25 cellular contexts compared by ENCODE assay signal in the genomic region with DNA sequence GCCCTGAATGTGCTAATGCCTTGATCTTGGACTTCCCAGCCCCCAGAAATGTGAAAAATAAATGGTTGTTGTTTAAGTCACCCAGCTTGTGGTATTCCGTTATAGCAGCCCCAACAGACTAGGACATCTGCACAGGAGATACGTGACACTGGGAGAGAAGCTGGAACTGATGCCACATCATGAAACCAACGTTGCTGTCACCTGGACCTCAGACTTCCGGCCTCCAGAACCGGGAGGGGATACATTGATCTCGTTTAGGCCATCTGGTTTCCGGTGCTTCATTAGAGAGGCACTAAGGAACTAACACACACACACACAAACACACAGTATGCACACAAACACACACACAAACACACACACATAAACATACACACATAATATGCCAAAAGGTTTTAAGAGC.
A peak's percentile ranks its signal among the peaks of the same experiment; 100 is the strongest.
DNase-seq lines count a peak whose midpoint lies in the region; ATAC-seq, FAIRE-seq and TF ChIP-seq lines count a peak whose summit lies in the region.
"Had no signal": no experiment of that assay in that cellular context is flagged by ENCODE, and none has a peak within 500 bp of the region (broad histone marks: within the 10 kb centered on the region; RNA-seq: fewer than 3 reads in every experiment).

No MANE protein-coding gene starts in this region.

- H3K9me3 Mint-ChIP-seq in activated CD8-positive, alpha-beta memory T cell treated with anti-CD3 and anti-CD28 coated beads, Interleukin-2, amount 10 ng/mL, durations not matched to agents 7 days and 5 days (ENCODE audit: low read depth) = no peaks in the 10 kb centered on the region
- H3K9me3 Mint-ChIP-seq in nephron progenitor cell = no peaks in the 10 kb centered on the region

- no peaks in the 10 kb centered on the region for H3K9me3 ChIP-seq in K562 (replicated peaks; ENCODE audit: control insufficient read depth, insufficient read depth, low read depth, low read length)
- no peaks in the 10 kb centered on the region for H3K9me3 ChIP-seq in ascending aorta
- H3K9me3 ChIP-seq: HAP-1, Peyer's patch, SJSA1 had no signal

- no peak for DNase-seq in activated CD8-positive, alpha-beta memory T cell treated with anti-CD3 and anti-CD28 coated beads, Interleukin-2, amount 10 ng/mL, durations not matched to agents 7 days and 5 days
- DNase-seq in activated CD8-positive, alpha-beta memory T cell treated with anti-CD3 and anti-CD28 coated beads, Interleukin-2, amount 50 U/mL, for 4 hours = no peak
- DNase-seq in GM12865 (ENCODE audit: low read depth) (peak; percentile 6), K562 (ENCODE audit: extremely low read depth in 1 of 4, low spot score in 3 of 4) (no peak), nephron progenitor cell (no peak), ascending aorta (ENCODE audit: low spot score in 2 of 2) (no peak), HuH-7.5 (ENCODE audit: low spot score) (no peak)
- DNase-seq: 8988T, AML-193, GM23248, Karpas-422, MV-4-11, NCI-H1105 treated with DMSO at 0.1 percent for 48 hours, NCI-H2081, NCI-H2171, NCI-H345, NCI-H524, NCI-H774, Peyer's patch had no signal

- TF ChIP-seq POLR2A in K562 (conservative IDR thresholded peaks at IDR 0.05) = no peak

- H3K9me1 ChIP-seq in K562 (ENCODE audit: control insufficient read depth, insufficient read depth, low read length) = no peaks in the 10 kb centered on the region

- H3K9ac ChIP-seq in K562 (ENCODE audit: insufficient read depth in 1 of 2, low read depth in 2 of 2, low read length in 2 of 2) = no peak overlapping the region
- H3K9ac ChIP-seq: GM23248 had no signal

- TF ChIP-seq RAD21 in K562 (CRISPR knock-in tag; conservative IDR thresholded peaks at IDR 0.05 in 1 of 2, IDR thresholded peaks at IDR 0.05 in 1 of 2) = no peak

- BruUV-seq in K562 (replicated peaks; lab: Mats Ljungman, UMichigan) = no TSS peak

- H3K4me3 ChIP-seq in GM12865 (ENCODE audit: low read depth, low read length) (no peak overlapping the region), K562 (no peak overlapping the region), ascending aorta (no peak overlapping the region)
- H3K4me3 ChIP-seq: GM12878, GM23248, HAP-1, Peyer's patch, SJSA1 had no signal

- intact Hi-C loops in K562 (cut with micrococcal nuclease) = no loop called here
- intact Hi-C loops in ascending aorta (cut with DNase I) = no loop called here

- 12% methylated on average over 7 of the region's 7 CpGs for WGBS in K562 (ENCODE audit: insufficient coverage, low coverage, missing lambda C conversion rate)

- POLR2A ChIA-PET in K562 (lab: Yijun Ruan, JAX) = no interaction called here

- no peaks in the 10 kb centered on the region for H4K20me1 ChIP-seq in K562 (replicated peaks; ENCODE audit: control insufficient read depth, insufficient read depth, low read length)

- H3K4me3 Mint-ChIP-seq in activated CD8-positive, alpha-beta memory T cell treated with anti-CD3 and anti-CD28 coated beads, Interleukin-2, amount 10 ng/mL, durations not matched to agents 7 days and 5 days = no peak overlapping the region
- H3K4me3 Mint-ChIP-seq in nephron progenitor cell = no peak overlapping the region
- H3K4me3 Mint-ChIP-seq: CD14-positive monocyte had no signal

- ATAC-seq in activated CD8-positive, alpha-beta memory T cell treated with anti-CD3 and anti-CD28 coated beads, Interleukin-2, amount 10 ng/mL, durations not matched to agents 7 days and 5 days = no peak
- ATAC-seq in K562 (no peak), GM21619 (IDR thresholded peaks at IDR 0.05; ENCODE audit: unreplicated experiment) (no peak)
- ATAC-seq: GM12878 had no signal

- no peaks in the 10 kb centered on the region for H3K27me3 Mint-ChIP-seq in activated CD8-positive, alpha-beta memory T cell treated with anti-CD3 and anti-CD28 coated beads, Interleukin-2, amount 10 ng/mL, durations not matched to agents 7 days and 5 days
- peaks cover 7% of the 10 kb centered on the region for H3K27me3 Mint-ChIP-seq in nephron progenitor cell (ENCODE audit: low read depth, poor library complexity)

- H3K79me2 ChIP-seq in K562 (ENCODE audit: control insufficient read depth, insufficient read depth, low read length) = no peaks in the 10 kb centered on the region

- no peak overlapping the region; the same call in 1 of the 2 replicates for H3K4me2 ChIP-seq in K562 (ENCODE audit: insufficient read depth, low read length)

- peak overlapping the region; percentile 38; the same call in 1 of the 2 replicates for H2AFZ ChIP-seq in K562 (ENCODE audit: low read depth, low read length)
- H2AFZ ChIP-seq: GM23248 had no signal

- H3K4me1 Mint-ChIP-seq in activated CD8-positive, alpha-beta memory T cell treated with anti-CD3 and anti-CD28 coated beads, Interleukin-2, amount 10 ng/mL, durations not matched to agents 7 days and 5 days = peaks cover 16% of the 10 kb centered on the region
- peaks cover 48% of the 10 kb centered on the region for H3K4me1 Mint-ChIP-seq in nephron progenitor cell
- H3K4me1 Mint-ChIP-seq: CD14-positive monocyte had no signal

- in situ Hi-C loops in K562 (cut with MboI) = no loop called here

- peak overlapping the region; percentile 30 for H3K27ac Mint-ChIP-seq in activated CD8-positive, alpha-beta memory T cell treated with anti-CD3 and anti-CD28 coated beads, Interleukin-2, amount 10 ng/mL, durations not matched to agents 7 days and 5 days
- H3K27ac Mint-ChIP-seq in nephron progenitor cell = peak overlapping the region; percentile 56

- no peak for TF ChIP-seq EP300 in K562 (IDR thresholded peaks at IDR 0.05; ENCODE audit: low read length)

- H3K4me1 ChIP-seq in K562 (replicated peaks in 1 of 2; ENCODE audit: control insufficient read depth in 2 of 2, insufficient read depth in 2 of 2, low read length in 2 of 2) = peaks cover 0 to 28% of the 10 kb centered on the region in 2 experiments; a peak in 3 of 5 replicates
- no peaks in the 10 kb centered on the region for H3K4me1 ChIP-seq in ascending aorta
- H3K4me1 ChIP-seq: HAP-1, Peyer's patch had no signal

- H3K27me3 ChIP-seq in K562 (ENCODE audit: control insufficient read depth in 2 of 2, insufficient read depth in 2 of 2, low read length in 2 of 2) (0 out of 5 replicates have a peak, but pooled peaks cover 0 to 3% of the 10 kb centered on the region in 2 experiments), ascending aorta (no peaks in the 10 kb centered on the region)
- H3K27me3 ChIP-seq: Peyer's patch, SJSA1 had no signal

- CTCF ChIA-PET in activated CD8-positive, alpha-beta memory T cell treated with anti-CD3 and anti-CD28 coated beads, Interleukin-2, amount 10 ng/mL, durations not matched to agents 7 days and 5 days (lab: Charles Lee) = no interaction called here
- CTCF ChIA-PET in K562 (lab: Yijun Ruan, JAX; ENCODE audit: low intra/inter-chr PET ratio) = no interaction called here

- no peaks in the 10 kb centered on the region for H3K36me3 ChIP-seq in K562 (ENCODE audit: control insufficient read depth, insufficient read depth, low read length)
- no peaks in the 10 kb centered on the region for H3K36me3 ChIP-seq in ascending aorta
- H3K36me3 ChIP-seq: HAP-1, Peyer's patch, SJSA1 had no signal

- FAIRE-seq in K562 (lab: Jason Lieb, UNC) = peak; percentile 67
- FAIRE-seq: GM12878 had no signal

- no peaks in the 10 kb centered on the region for H3K36me3 Mint-ChIP-seq in activated CD8-positive, alpha-beta memory T cell treated with anti-CD3 and anti-CD28 coated beads, Interleukin-2, amount 10 ng/mL, durations not matched to agents 7 days and 5 days
- H3K36me3 Mint-ChIP-seq in nephron progenitor cell (ENCODE audit: low read depth) = no peaks in the 10 kb centered on the region
- H3K36me3 Mint-ChIP-seq: CD14-positive monocyte had no signal

- H3K27ac ChIP-seq in K562 (ENCODE audit: extremely low read depth, low read depth, low read length) = no peak overlapping the region
- H3K27ac ChIP-seq in ascending aorta = no peak overlapping the region
- H3K27ac ChIP-seq: GM23248, HL-60, Peyer's patch, SJSA1 had no signal

- TF ChIP-seq CTCF in GM12865 (IDR thresholded peaks at IDR 0.05; ENCODE audit: insufficient read depth, low read depth, low read length, missing control alignments) (no peak), K562 (IDR thresholded peaks at IDR 0.05 in 2 of 3, conservative IDR thresholded peaks at IDR 0.05 in 1 of 3; ENCODE audit: insufficient read depth in 2 of 3, low read depth in 1 of 3, low read length in 3 of 3) (no peak), nephron progenitor cell (IDR thresholded peaks at IDR 0.05) (no peak), ascending aorta (IDR thresholded peaks at IDR 0.05) (no peak)

TF ChIP-seq in K562, 482 proteins besides CTCF, POLR2A, EP300 and RAD21:
- TF ChIP-seq, protein P1, sequence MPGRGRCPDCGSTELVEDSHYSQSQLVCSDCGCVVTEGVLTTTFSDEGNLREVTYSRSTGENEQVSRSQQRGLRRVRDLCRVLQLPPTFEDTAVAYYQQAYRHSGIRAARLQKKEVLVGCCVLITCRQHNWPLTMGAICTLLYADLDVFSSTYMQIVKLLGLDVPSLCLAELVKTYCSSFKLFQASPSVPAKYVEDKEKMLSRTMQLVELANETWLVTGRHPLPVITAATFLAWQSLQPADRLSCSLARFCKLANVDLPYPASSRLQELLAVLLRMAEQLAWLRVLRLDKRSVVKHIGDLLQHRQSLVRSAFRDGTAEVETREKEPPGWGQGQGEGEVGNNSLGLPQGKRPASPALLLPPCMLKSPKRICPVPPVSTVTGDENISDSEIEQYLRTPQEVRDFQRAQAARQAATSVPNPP (IDR thresholded peaks at IDR 0.05; ENCODE audit: borderline replicate concordance, insufficient read depth, insufficient read length) = no peak
- TF ChIP-seq TRIM24 (IDR thresholded peaks at IDR 0.05) (peak in 1 of 2 experiments; percentile 26; a peak in 1 of 4 replicates), GABPA (tag; conservative IDR thresholded peaks at IDR 0.05; ENCODE audit: low read depth) (peak; percentile 28; the same call in 1 of the 2 replicates)
